ENCODE assay signal across 1 cellular context in the genomic region with DNA sequence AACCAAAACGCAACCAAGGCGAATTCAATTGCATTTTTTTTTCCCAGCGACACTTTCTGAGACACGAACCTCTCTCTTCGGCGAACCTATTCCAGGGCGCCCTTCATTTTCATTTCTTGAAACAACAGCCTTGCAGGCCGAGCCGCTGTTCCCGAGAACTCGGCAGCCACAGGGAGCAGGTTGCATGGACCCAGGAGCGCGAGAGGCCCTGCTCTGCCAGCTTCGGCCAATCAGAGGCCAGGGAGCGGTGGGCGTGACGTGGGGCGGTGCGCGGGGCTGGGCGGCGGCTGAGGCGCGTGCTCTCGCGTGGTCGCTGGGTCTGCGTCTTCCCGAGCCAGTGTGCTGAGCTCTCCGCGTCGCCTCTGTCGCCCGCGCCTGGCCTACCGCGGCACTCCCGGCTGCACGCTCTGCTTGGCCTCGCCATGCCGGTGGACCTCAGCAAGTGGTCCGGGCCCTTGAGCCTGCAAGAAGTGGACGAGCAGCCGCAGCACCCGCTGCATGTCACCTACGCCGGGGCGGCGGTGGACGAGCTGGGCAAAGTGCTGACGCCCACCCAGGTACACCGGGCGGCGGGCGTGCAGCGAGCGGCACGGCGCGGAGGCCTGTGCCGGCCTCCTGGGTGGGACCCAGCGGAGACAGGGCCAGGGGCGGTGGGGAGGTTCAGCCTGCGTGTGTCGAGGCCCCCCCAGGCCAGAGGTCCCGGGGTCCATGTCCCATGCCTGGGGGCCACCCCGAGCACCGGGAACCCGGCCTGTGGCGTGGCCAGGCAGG.
A peak's percentile ranks its signal among the peaks of the same experiment; 100 is the strongest.
TF ChIP-seq lines count a peak whose summit lies in the region.

Gene PEBP1, plus strand, starts transcription at position 337 of the 771 bp plus-strand sequence. Its CDS starts 86 bp downstream, at position 423.

TF ChIP-seq in WTC11, 78 proteins besides CTCF, POLR2A, EP300 and RAD21 (continued from another document and continues in another):
- TF ChIP-seq, protein P1, sequence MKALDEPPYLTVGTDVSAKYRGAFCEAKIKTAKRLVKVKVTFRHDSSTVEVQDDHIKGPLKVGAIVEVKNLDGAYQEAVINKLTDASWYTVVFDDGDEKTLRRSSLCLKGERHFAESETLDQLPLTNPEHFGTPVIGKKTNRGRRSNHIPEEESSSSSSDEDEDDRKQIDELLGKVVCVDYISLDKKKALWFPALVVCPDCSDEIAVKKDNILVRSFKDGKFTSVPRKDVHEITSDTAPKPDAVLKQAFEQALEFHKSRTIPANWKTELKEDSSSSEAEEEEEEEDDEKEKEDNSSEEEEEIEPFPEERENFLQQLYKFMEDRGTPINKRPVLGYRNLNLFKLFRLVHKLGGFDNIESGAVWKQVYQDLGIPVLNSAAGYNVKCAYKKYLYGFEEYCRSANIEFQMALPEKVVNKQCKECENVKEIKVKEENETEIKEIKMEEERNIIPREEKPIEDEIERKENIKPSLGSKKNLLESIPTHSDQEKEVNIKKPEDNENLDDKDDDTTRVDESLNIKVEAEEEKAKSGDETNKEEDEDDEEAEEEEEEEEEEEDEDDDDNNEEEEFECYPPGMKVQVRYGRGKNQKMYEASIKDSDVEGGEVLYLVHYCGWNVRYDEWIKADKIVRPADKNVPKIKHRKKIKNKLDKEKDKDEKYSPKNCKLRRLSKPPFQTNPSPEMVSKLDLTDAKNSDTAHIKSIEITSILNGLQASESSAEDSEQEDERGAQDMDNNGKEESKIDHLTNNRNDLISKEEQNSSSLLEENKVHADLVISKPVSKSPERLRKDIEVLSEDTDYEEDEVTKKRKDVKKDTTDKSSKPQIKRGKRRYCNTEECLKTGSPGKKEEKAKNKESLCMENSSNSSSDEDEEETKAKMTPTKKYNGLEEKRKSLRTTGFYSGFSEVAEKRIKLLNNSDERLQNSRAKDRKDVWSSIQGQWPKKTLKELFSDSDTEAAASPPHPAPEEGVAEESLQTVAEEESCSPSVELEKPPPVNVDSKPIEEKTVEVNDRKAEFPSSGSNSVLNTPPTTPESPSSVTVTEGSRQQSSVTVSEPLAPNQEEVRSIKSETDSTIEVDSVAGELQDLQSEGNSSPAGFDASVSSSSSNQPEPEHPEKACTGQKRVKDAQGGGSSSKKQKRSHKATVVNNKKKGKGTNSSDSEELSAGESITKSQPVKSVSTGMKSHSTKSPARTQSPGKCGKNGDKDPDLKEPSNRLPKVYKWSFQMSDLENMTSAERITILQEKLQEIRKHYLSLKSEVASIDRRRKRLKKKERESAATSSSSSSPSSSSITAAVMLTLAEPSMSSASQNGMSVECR (CRISPR knock-in tag; IDR thresholded peaks at IDR 0.05; ENCODE audit: borderline replicate concordance), result peak; percentile 93
- TF ChIP-seq CREM (CRISPR knock-in tag; IDR thresholded peaks at IDR 0.05) (0 out of 2 replicates have a peak, but pooled peaks have one; percentile 44), ATF1 (CRISPR knock-in tag; IDR thresholded peaks at IDR 0.05) (no peak; the same call in 1 of the 2 replicates), SMAD4 (CRISPR knock-in tag; IDR thresholded peaks at IDR 0.05) (no peak), ELF4 (CRISPR knock-in tag; IDR thresholded peaks at IDR 0.05; ENCODE audit: low read depth) (no peak), ZNF232 (CRISPR knock-in tag; IDR thresholded peaks at IDR 0.05) (0 out of 2 replicates have a peak, but pooled peaks have one; percentile 33), ATF2 (CRISPR knock-in tag; IDR thresholded peaks at IDR 0.05; ENCODE audit: borderline replicate concordance, low read depth) (no peak), OVOL2 (CRISPR knock-in tag; IDR thresholded peaks at IDR 0.05; ENCODE audit: borderline replicate concordance) (no peak), RORB (CRISPR knock-in tag; IDR thresholded peaks at IDR 0.05) (no peak), E2F1 (CRISPR knock-in tag; IDR thresholded peaks at IDR 0.05) (peak; percentile 72; the same call in 1 of the 2 replicates), EMX1 (CRISPR knock-in tag; IDR thresholded peaks at IDR 0.05) (no peak), ETV6 (CRISPR knock-in tag; IDR thresholded peaks at IDR 0.05) (no peak; the same call in 1 of the 2 replicates), CREB1 (CRISPR knock-in tag; IDR thresholded peaks at IDR 0.05) (peak; percentile 52; the same call in 1 of the 2 replicates), FOXP1 (CRISPR knock-in tag; IDR thresholded peaks at IDR 0.05; ENCODE audit: borderline replicate concordance) (peak; percentile 98), KAT7 (CRISPR knock-in tag; IDR thresholded peaks at IDR 0.05; ENCODE audit: borderline replicate concordance) (peak; percentile 99), GTF2I (CRISPR knock-in tag; conservative IDR thresholded peaks at IDR 0.05) (no peak), SP1 (CRISPR knock-in tag; conservative IDR thresholded peaks at IDR 0.05) (peak; percentile 97), ATF3 (CRISPR knock-in tag; conservative IDR thresholded peaks at IDR 0.05) (no peak), NFYB (CRISPR knock-in tag; conservative IDR thresholded peaks at IDR 0.05; ENCODE audit: low read depth) (peak; percentile 92), JUN (CRISPR knock-in tag; IDR thresholded peaks at IDR 0.05) (no peak), MYBL2 (CRISPR knock-in tag; IDR thresholded peaks at IDR 0.05) (peak; percentile 81; the same call in 1 of the 2 replicates), AR (CRISPR knock-in tag; IDR thresholded peaks at IDR 0.05) (no peak)
- TF ChIP-seq, protein P2, sequence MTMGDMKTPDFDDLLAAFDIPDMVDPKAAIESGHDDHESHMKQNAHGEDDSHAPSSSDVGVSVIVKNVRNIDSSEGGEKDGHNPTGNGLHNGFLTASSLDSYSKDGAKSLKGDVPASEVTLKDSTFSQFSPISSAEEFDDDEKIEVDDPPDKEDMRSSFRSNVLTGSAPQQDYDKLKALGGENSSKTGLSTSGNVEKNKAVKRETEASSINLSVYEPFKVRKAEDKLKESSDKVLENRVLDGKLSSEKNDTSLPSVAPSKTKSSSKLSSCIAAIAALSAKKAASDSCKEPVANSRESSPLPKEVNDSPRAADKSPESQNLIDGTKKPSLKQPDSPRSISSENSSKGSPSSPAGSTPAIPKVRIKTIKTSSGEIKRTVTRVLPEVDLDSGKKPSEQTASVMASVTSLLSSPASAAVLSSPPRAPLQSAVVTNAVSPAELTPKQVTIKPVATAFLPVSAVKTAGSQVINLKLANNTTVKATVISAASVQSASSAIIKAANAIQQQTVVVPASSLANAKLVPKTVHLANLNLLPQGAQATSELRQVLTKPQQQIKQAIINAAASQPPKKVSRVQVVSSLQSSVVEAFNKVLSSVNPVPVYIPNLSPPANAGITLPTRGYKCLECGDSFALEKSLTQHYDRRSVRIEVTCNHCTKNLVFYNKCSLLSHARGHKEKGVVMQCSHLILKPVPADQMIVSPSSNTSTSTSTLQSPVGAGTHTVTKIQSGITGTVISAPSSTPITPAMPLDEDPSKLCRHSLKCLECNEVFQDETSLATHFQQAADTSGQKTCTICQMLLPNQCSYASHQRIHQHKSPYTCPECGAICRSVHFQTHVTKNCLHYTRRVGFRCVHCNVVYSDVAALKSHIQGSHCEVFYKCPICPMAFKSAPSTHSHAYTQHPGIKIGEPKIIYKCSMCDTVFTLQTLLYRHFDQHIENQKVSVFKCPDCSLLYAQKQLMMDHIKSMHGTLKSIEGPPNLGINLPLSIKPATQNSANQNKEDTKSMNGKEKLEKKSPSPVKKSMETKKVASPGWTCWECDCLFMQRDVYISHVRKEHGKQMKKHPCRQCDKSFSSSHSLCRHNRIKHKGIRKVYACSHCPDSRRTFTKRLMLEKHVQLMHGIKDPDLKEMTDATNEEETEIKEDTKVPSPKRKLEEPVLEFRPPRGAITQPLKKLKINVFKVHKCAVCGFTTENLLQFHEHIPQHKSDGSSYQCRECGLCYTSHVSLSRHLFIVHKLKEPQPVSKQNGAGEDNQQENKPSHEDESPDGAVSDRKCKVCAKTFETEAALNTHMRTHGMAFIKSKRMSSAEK (CRISPR knock-in tag; IDR thresholded peaks at IDR 0.05; ENCODE audit: borderline replicate concordance), result no peak
- TF ChIP-seq, protein P3, sequence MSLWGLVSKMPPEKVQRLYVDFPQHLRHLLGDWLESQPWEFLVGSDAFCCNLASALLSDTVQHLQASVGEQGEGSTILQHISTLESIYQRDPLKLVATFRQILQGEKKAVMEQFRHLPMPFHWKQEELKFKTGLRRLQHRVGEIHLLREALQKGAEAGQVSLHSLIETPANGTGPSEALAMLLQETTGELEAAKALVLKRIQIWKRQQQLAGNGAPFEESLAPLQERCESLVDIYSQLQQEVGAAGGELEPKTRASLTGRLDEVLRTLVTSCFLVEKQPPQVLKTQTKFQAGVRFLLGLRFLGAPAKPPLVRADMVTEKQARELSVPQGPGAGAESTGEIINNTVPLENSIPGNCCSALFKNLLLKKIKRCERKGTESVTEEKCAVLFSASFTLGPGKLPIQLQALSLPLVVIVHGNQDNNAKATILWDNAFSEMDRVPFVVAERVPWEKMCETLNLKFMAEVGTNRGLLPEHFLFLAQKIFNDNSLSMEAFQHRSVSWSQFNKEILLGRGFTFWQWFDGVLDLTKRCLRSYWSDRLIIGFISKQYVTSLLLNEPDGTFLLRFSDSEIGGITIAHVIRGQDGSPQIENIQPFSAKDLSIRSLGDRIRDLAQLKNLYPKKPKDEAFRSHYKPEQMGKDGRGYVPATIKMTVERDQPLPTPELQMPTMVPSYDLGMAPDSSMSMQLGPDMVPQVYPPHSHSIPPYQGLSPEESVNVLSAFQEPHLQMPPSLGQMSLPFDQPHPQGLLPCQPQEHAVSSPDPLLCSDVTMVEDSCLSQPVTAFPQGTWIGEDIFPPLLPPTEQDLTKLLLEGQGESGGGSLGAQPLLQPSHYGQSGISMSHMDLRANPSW (CRISPR knock-in tag; conservative IDR thresholded peaks at IDR 0.05; ENCODE audit: low read depth), result 0 out of 2 replicates have a peak, but pooled peaks have one; percentile 34
- TF ChIP-seq, protein P4, sequence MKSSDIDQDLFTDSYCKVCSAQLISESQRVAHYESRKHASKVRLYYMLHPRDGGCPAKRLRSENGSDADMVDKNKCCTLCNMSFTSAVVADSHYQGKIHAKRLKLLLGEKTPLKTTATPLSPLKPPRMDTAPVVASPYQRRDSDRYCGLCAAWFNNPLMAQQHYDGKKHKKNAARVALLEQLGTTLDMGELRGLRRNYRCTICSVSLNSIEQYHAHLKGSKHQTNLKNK (CRISPR knock-in tag; IDR thresholded peaks at IDR 0.05), result no peak
- TF ChIP-seq, protein P5, sequence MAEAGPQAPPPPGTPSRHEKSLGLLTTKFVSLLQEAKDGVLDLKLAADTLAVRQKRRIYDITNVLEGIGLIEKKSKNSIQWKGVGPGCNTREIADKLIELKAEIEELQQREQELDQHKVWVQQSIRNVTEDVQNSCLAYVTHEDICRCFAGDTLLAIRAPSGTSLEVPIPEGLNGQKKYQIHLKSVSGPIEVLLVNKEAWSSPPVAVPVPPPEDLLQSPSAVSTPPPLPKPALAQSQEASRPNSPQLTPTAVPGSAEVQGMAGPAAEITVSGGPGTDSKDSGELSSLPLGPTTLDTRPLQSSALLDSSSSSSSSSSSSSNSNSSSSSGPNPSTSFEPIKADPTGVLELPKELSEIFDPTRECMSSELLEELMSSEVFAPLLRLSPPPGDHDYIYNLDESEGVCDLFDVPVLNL (CRISPR knock-in tag; IDR thresholded peaks at IDR 0.05; ENCODE audit: borderline replicate concordance, low read depth), result peak; percentile 78; the same call in 1 of the 2 replicates
